ENCODE assay signal across 8 cellular contexts in the genomic region with DNA sequence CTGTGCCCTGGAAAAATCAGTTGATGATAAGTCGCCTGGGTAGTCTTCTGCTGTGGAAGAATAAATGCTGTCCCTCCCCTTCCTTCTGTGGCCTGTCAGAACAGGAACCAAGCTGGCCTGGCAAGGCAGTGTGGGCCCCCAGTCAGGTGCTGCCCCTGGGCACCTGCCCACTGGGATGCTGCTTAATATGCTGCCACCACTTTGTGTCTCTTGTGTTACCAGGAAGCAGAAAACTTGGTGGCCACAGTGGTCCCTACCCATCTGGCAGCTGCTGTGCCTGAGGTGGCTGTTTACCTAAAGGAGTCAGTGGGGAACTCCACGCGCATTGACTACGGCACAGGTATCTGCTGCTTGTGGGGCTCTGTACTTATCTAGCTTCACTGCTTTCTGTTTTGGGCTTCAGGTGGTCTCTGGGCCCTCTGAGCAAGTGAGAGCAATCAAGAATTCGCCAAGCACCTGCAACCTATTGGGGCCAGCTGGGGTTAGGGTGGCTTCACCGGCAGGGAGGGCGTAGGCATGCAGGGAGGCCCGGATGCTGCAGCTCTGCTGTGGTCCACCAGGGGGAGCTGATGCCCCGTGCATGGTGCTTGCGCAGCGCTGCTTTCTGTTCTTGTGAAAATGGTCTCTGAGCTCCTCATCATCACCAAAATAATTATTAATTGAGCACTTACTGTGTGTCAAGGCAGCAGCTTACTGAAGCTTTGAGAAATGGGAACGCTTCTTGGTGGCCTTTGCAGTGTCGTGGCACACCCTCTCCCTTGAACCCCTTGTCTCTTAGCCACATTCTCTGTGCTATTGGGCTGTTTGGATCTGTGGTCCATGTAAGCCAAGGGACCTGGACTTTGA. TPM values are rescaled to one million over a fixed set of nuclear protein-coding genes. Genes with fewer than 3 reads are reported as not detected.
DNase-seq lines count a peak whose midpoint lies in the region; ATAC-seq and TF ChIP-seq lines count a peak whose summit lies in the region.

No MANE protein-coding gene starts in this region.

- H3K4me1 Mint-ChIP-seq in nephron: no peaks in the 10 kb centered on the region

- no peaks in the 10 kb centered on the region for H3K9me3 ChIP-seq in OCI-LY7 (ENCODE audit: low read length)

- H3K4me2 ChIP-seq in OCI-LY7 (ENCODE audit: low read length): no peak overlapping the region

- H3K9me3 Mint-ChIP-seq in nephron: no peaks in the 10 kb centered on the region

- intact Hi-C loops in OCI-LY7 (cut with micrococcal nuclease; ENCODE audit: unreplicated experiment): loop anchor here (2.0 kb wide), 1 partner anchor 479 kb away; no protein-coding TSS in a partner anchor

- BruUV-seq in OCI-LY7 (replicated peaks; lab: Mats Ljungman, UMichigan): no TSS peak

- peak; percentile 56 for ATAC-seq in HG02885 (IDR thresholded peaks at IDR 0.05; ENCODE audit: poor library complexity, unreplicated experiment)

- H3K27ac ChIP-seq in OCI-LY7 (ENCODE audit: low read depth, low read length, poor library complexity, severe bottlenecking): no peak overlapping the region

- no peaks in the 10 kb centered on the region for H3K9me2 ChIP-seq in OCI-LY7 (ENCODE audit: insufficient read depth, low read length)

- H3K36me3 ChIP-seq in OCI-LY7 (ENCODE audit: insufficient read depth, low read length): peaks cover 72% of the 10 kb centered on the region

- H3K4me3 Mint-ChIP-seq in nephron: no peak overlapping the region

- no peaks in the 10 kb centered on the region for H3K4me1 ChIP-seq in OCI-LY7 (ENCODE audit: insufficient read depth, low read length, poor library complexity, severe bottlenecking)

- no peaks in the 10 kb centered on the region for H3K27me3 Mint-ChIP-seq in nephron (ENCODE audit: low read depth)

- no peak overlapping the region for H3K4me3 ChIP-seq in OCI-LY7 (ENCODE audit: low read depth, low read length, poor library complexity, severe bottlenecking)
- no peak overlapping the region for H3K4me3 ChIP-seq in epithelial cell of proximal tubule (ENCODE audit: low read depth, low read length)

- TF ChIP-seq CTCF in OCI-LY7 (conservative IDR thresholded peaks at IDR 0.05; ENCODE audit: low read length) (peak; percentile 99), epithelial cell of proximal tubule (conservative IDR thresholded peaks at IDR 0.05; ENCODE audit: low read depth, low read length) (peak; percentile 99), nephron (IDR thresholded peaks at IDR 0.05; ENCODE audit: unreplicated experiment in 3 of 3) (peak; percentile 96 to 98 (median 98))

- peak overlapping the region in 1 of 3 experiments; percentile 43 for H3K27ac Mint-ChIP-seq in nephron

- peaks cover 61% of the 10 kb centered on the region for H3K36me3 Mint-ChIP-seq in nephron (ENCODE audit: low read depth)

- POLR2A ChIA-PET in OCI-LY7 (lab: Charles Lee): interaction anchor here (1.0 to 1.8 kb wide), 3 partner anchors 8 to 16 kb away, joined by 4 to 7 read pairs (median 6); no protein-coding TSS in a partner anchor

- H4K20me1 ChIP-seq in OCI-LY7 (ENCODE audit: insufficient read depth, low read length): no peaks in the 10 kb centered on the region

- DNase-seq in DMS53 (lab: John Stamatoyannopoulos, UW) (peak; percentile 78), OCI-LY7 (ENCODE audit: low spot score) (peak; percentile 73), activated T-cell treated with anti-CD3 and anti-CD28 coated beads for 4 hours (peak; percentile 81), epithelial cell of proximal tubule (ENCODE audit: low read depth) (no peak), GF-D8 (lab: John Stamatoyannopoulos, UW) (no peak)
- peak; percentile 78 for DNase-seq in stimulated activated naive CD4-positive, alpha-beta T cell treated with Interleukin-2 at 50 U/mL for 16 hours (lab: John Stamatoyannopoulos, UW)

- no peaks in the 10 kb centered on the region for H3K79me2 ChIP-seq in OCI-LY7 (ENCODE audit: insufficient read depth, low read depth, low read length)

- CTCF ChIA-PET in OCI-LY7 (lab: Charles Lee; ENCODE audit: unreplicated experiment): interaction anchor here (0.5 to 2.0 kb wide), 10 partner anchors 9 to 104 kb away, joined by 3 to 10 read pairs (median 4); a partner anchor contains a TSS

- no peak overlapping the region for H2AFZ ChIP-seq in OCI-LY7 (ENCODE audit: low read length)

RNA-seq across cellular contexts. Expression of a gene that starts 20.3 kb away (rescaled TPM):
- 106 and 109 TPM in 2 replicates for total RNA-seq in OCI-LY7 (2014; rRNA removed; shearing (Covaris generic))
- total RNA-seq in OCI-LY7 (2022): 95.8 and 111 TPM in 2 replicates
- 184 and 220 TPM in 2 replicates for total RNA-seq in epithelial cell of proximal tubule

RNA-seq across cellular contexts. Expression of a gene that starts 20.9 kb away (rescaled TPM):
- 0.26 and 1.8 TPM in 2 replicates for total RNA-seq in OCI-LY7 (2014; rRNA removed; shearing (Covaris generic))
- total RNA-seq in OCI-LY7 (2022) (5.3 and 6.5 TPM in 2 replicates), epithelial cell of proximal tubule (27.5 TPM in 2 replicates)

RNA-seq across cellular contexts. Expression of a gene that starts 46.5 kb away (rescaled TPM):
- total RNA-seq in OCI-LY7 (2014; rRNA removed; shearing (Covaris generic)): 16.9 and 21.2 TPM in 2 replicates
- total RNA-seq in OCI-LY7 (2022) (2.8 and 3.4 TPM in 2 replicates), epithelial cell of proximal tubule (43.2 and 50.8 TPM in 2 replicates)

RNA-seq across cellular contexts. Expression of a gene that starts 50.6 kb away (rescaled TPM):
- total RNA-seq in OCI-LY7 (2014; rRNA removed; shearing (Covaris generic)): 15.1 and 16.9 TPM in 2 replicates
- total RNA-seq in OCI-LY7 (2022) (13.5 and 16.9 TPM in 2 replicates), epithelial cell of proximal tubule (12.7 and 23.1 TPM in 2 replicates)

Comparison
In these comparisons a context has a peak if more than half of its experiments do, and no peak if none do; other contexts are left out.
1. DNase-seq: peak in DMS53 (single experiment), OCI-LY7 (single experiment), activated T-cell treated with anti-CD3 and anti-CD28 coated beads for 4 hours (single experiment) and stimulated activated naive CD4-positive, alpha-beta T cell treated with Interleukin-2 at 50 U/mL for 16 hours (single experiment); none in epithelial cell of proximal tubule (single experiment) and GF-D8 (single experiment).
2. Peak in every context shown above with its lines, with median percentiles within 50 percentile points of each other: CTCF ChIP-seq.